1 cellular context compared by ENCODE assay signal in genomic region chr22:46803031-46803880, GRCh38.
TF ChIP-seq lines count a peak whose summit lies in the region.

No MANE protein-coding gene starts in this region.

TF ChIP-seq in HepG2, 621 proteins besides CTCF, POLR2A, EP300 and RAD21 (continued from another document and continues in another):
- TF ChIP-seq PRDM4 (CRISPR knock-in tag; IDR thresholded peaks at IDR 0.05; ENCODE audit: borderline replicate concordance): no peak
- TF ChIP-seq ZNF614 (CRISPR knock-in tag; IDR thresholded peaks at IDR 0.05; ENCODE audit: borderline replicate concordance): peak; percentile 45; the same call in 1 of the 2 replicates
- TF ChIP-seq TFAP4 (IDR thresholded peaks at IDR 0.05; ENCODE audit: borderline replicate concordance, low read depth): no peak
- TF ChIP-seq ZNF460 (CRISPR knock-in tag; IDR thresholded peaks at IDR 0.05; ENCODE audit: borderline replicate concordance): no peak
- TF ChIP-seq, protein P1, sequence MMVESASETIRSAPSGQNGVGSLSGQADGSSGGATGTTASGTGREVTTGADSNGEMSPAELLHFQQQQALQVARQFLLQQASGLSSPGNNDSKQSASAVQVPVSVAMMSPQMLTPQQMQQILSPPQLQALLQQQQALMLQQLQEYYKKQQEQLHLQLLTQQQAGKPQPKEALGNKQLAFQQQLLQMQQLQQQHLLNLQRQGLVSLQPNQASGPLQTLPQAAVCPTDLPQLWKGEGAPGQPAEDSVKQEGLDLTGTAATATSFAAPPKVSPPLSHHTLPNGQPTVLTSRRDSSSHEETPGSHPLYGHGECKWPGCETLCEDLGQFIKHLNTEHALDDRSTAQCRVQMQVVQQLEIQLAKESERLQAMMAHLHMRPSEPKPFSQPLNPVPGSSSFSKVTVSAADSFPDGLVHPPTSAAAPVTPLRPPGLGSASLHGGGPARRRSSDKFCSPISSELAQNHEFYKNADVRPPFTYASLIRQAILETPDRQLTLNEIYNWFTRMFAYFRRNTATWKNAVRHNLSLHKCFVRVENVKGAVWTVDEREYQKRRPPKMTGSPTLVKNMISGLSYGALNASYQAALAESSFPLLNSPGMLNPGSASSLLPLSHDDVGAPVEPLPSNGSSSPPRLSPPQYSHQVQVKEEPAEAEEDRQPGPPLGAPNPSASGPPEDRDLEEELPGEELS (CRISPR knock-in tag; IDR thresholded peaks at IDR 0.05): 0 out of 2 replicates have a peak, but pooled peaks have one; percentile 10
- no peak for TF ChIP-seq ZBTB39 (CRISPR knock-in tag; IDR thresholded peaks at IDR 0.05)
- TF ChIP-seq, protein P2, sequence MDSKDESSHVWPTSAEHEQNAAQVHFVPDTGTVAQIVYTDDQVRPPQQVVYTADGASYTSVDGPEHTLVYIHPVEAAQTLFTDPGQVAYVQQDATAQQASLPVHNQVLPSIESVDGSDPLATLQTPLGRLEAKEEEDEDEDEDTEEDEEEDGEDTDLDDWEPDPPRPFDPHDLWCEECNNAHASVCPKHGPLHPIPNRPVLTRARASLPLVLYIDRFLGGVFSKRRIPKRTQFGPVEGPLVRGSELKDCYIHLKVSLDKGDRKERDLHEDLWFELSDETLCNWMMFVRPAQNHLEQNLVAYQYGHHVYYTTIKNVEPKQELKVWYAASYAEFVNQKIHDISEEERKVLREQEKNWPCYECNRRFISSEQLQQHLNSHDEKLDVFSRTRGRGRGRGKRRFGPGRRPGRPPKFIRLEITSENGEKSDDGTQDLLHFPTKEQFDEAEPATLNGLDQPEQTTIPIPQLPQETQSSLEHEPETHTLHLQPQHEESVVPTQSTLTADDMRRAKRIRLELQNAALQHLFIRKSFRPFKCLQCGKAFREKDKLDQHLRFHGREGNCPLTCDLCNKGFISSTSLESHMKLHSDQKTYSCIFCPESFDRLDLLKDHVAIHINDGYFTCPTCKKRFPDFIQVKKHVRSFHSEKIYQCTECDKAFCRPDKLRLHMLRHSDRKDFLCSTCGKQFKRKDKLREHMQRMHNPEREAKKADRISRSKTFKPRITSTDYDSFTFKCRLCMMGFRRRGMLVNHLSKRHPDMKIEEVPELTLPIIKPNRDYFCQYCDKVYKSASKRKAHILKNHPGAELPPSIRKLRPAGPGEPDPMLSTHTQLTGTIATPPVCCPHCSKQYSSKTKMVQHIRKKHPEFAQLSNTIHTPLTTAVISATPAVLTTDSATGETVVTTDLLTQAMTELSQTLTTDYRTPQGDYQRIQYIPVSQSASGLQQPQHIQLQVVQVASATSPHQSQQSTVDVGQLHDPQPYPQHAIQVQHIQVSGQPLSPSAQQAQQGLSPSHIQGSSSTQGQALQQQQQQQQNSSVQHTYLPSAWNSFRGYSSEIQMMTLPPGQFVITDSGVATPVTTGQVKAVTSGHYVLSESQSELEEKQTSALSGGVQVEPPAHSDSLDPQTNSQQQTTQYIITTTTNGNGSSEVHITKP (CRISPR knock-in tag; IDR thresholded peaks at IDR 0.05; ENCODE audit: low read depth): no peak
- no peak for TF ChIP-seq PAF1 (CRISPR knock-in tag; IDR thresholded peaks at IDR 0.05)
- no peak for TF ChIP-seq SOX13 (IDR thresholded peaks at IDR 0.05)
- no peak for TF ChIP-seq SOX13 (CRISPR knock-in tag; conservative IDR thresholded peaks at IDR 0.05 in 1 of 2, IDR thresholded peaks at IDR 0.05 in 1 of 2)
- TF ChIP-seq, protein P3, sequence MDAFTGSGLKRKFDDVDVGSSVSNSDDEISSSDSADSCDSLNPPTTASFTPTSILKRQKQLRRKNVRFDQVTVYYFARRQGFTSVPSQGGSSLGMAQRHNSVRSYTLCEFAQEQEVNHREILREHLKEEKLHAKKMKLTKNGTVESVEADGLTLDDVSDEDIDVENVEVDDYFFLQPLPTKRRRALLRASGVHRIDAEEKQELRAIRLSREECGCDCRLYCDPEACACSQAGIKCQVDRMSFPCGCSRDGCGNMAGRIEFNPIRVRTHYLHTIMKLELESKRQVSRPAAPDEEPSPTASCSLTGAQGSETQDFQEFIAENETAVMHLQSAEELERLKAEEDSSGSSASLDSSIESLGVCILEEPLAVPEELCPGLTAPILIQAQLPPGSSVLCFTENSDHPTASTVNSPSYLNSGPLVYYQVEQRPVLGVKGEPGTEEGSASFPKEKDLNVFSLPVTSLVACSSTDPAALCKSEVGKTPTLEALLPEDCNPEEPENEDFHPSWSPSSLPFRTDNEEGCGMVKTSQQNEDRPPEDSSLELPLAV (CRISPR knock-in tag; conservative IDR thresholded peaks at IDR 0.05; ENCODE audit: low read depth): no peak
- TF ChIP-seq, protein P4, sequence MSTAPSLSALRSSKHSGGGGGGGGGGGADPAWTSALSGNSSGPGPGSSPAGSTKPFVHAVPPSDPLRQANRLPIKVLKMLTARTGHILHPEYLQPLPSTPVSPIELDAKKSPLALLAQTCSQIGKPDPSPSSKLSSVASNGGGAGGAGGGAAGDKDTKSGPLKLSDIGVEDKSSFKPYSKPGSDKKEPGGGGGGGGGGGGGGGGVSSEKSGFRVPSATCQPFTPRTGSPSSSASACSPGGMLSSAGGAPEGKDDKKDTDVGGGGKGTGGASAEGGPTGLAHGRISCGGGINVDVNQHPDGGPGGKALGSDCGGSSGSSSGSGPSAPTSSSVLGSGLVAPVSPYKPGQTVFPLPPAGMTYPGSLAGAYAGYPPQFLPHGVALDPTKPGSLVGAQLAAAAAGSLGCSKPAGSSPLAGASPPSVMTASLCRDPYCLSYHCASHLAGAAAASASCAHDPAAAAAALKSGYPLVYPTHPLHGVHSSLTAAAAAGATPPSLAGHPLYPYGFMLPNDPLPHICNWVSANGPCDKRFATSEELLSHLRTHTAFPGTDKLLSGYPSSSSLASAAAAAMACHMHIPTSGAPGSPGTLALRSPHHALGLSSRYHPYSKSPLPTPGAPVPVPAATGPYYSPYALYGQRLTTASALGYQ (CRISPR knock-in tag; IDR thresholded peaks at IDR 0.05): no peak
- TF ChIP-seq XBP1 (CRISPR knock-in tag; IDR thresholded peaks at IDR 0.05): no peak
- no peak for TF ChIP-seq POLR2G (IDR thresholded peaks at IDR 0.05; ENCODE audit: low read depth, low read length)
- TF ChIP-seq, protein P5, sequence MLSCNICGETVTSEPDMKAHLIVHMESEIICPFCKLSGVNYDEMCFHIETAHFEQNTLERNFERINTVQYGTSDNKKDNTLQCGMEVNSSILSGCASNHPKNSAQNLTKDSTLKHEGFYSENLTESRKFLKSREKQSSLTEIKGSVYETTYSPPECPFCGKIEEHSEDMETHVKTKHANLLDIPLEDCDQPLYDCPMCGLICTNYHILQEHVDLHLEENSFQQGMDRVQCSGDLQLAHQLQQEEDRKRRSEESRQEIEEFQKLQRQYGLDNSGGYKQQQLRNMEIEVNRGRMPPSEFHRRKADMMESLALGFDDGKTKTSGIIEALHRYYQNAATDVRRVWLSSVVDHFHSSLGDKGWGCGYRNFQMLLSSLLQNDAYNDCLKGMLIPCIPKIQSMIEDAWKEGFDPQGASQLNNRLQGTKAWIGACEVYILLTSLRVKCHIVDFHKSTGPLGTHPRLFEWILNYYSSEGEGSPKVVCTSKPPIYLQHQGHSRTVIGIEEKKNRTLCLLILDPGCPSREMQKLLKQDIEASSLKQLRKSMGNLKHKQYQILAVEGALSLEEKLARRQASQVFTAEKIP (CRISPR knock-in tag; IDR thresholded peaks at IDR 0.05; ENCODE audit: borderline replicate concordance): no peak
- no peak for TF ChIP-seq KLF6 (CRISPR knock-in tag; IDR thresholded peaks at IDR 0.05)
- no peak for TF ChIP-seq THYN1 (CRISPR knock-in tag; IDR thresholded peaks at IDR 0.05; ENCODE audit: borderline replicate concordance, low read depth)
- TF ChIP-seq GATA4 (IDR thresholded peaks at IDR 0.05; ENCODE audit: borderline replicate concordance, low read depth): no peak
- no peak for TF ChIP-seq ZC3H4 (CRISPR knock-in tag; IDR thresholded peaks at IDR 0.05; ENCODE audit: borderline replicate concordance)
- no peak for TF ChIP-seq TMF1 (CRISPR knock-in tag; IDR thresholded peaks at IDR 0.05; ENCODE audit: low read depth)
- TF ChIP-seq PHF20 (CRISPR knock-in tag; IDR thresholded peaks at IDR 0.05): no peak
- TF ChIP-seq, protein P6, sequence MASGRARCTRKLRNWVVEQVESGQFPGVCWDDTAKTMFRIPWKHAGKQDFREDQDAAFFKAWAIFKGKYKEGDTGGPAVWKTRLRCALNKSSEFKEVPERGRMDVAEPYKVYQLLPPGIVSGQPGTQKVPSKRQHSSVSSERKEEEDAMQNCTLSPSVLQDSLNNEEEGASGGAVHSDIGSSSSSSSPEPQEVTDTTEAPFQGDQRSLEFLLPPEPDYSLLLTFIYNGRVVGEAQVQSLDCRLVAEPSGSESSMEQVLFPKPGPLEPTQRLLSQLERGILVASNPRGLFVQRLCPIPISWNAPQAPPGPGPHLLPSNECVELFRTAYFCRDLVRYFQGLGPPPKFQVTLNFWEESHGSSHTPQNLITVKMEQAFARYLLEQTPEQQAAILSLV (CRISPR knock-in tag; IDR thresholded peaks at IDR 0.05; ENCODE audit: borderline replicate concordance): 0 out of 2 replicates have a peak, but pooled peaks have one; percentile 46
- no peak for TF ChIP-seq HNRNPUL1 (IDR thresholded peaks at IDR 0.05; ENCODE audit: low read depth, low read length)
- peak; percentile 24; the same call in 1 of the 2 replicates for TF ChIP-seq ELF3 (CRISPR knock-in tag; IDR thresholded peaks at IDR 0.05)
- TF ChIP-seq ZSCAN31 (CRISPR knock-in tag; IDR thresholded peaks at IDR 0.05; ENCODE audit: low read depth): no peak
- TF ChIP-seq HMGXB3 (CRISPR knock-in tag; IDR thresholded peaks at IDR 0.05; ENCODE audit: borderline replicate concordance): 0 out of 2 replicates have a peak, but pooled peaks have one; percentile 34
- no peak for TF ChIP-seq ZNF292 (CRISPR knock-in tag; IDR thresholded peaks at IDR 0.05; ENCODE audit: borderline replicate concordance, low read depth)
